ENCODE assay signal across 11 cellular contexts in the genomic region with DNA sequence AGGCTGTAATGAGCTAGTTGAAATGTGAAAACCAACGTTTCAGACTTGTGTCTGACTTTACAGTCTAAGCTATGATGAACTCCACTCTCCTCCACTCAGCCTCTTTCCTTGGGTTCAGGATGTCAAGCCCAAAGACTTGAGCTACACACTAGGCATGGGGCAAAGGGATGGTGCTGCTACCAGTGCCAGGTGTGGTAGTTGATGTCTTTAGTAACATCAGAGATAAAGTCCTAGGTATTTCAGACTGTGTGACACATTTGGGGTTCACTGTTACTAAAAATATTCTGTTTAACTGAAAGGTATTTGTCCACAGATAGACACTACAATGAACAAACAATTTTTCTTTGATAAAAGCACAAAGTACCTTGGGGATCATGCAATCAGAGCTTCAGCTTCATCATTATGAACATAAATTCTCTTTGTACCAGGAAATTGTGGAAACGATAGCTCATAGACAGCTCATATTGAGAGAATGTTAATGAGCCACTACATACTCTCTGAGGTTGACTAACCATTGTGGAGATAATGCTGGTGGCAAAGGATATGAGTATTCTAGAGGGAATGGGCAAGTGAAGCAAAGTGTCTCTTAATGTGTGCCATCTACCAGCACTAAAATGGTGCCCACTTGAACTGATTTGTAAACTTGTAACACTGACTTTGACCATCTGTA.
DNase-seq lines count a peak whose midpoint lies in the region; ATAC-seq, FAIRE-seq and TF ChIP-seq lines count a peak whose summit lies in the region.
"Had no signal": no experiment of that assay in that cellular context is flagged by ENCODE, and none has a peak within 500 bp of the region (broad histone marks: within the 10 kb centered on the region; RNA-seq: fewer than 3 reads in every experiment).

No MANE protein-coding gene starts in this region.

- no peaks in the 10 kb centered on the region for H3K9me1 ChIP-seq in keratinocyte (ENCODE audit: control insufficient read depth, extremely low read depth, insufficient read depth, low read length)

- DNase-seq in AG09309 (ENCODE audit: low read depth), result peak; percentile 89
- DNase-seq in HS-27A (ENCODE audit: low read depth), result peak; percentile 75
- peak; percentile 54 for DNase-seq in adipocyte (ENCODE audit: low read depth)
- DNase-seq in keratinocyte (ENCODE audit: low read depth, low spot score), result peak; percentile 50
- no peak for DNase-seq in stimulated activated CD4-positive, alpha-beta T cell treated with anti-CD3 and anti-CD28 coated beads, Interleukin-4, amount 100 ng/mL, for 24 hours
- no peak for DNase-seq in DMS153 treated with DMSO at 0.1 percent for 48 hours (lab: John Stamatoyannopoulos, UW; ENCODE audit: unreplicated experiment)
- DNase-seq in dermis blood vessel endothelial cell, result no peak
- DNase-seq: CD8-positive, alpha-beta T cell had no signal

- no peak for TF ChIP-seq CTCF in AG09309 (IDR thresholded peaks at IDR 0.05; ENCODE audit: control insufficient read depth, insufficient read depth, low read depth, low read length, missing control alignments)
- no peak for TF ChIP-seq CTCF in keratinocyte (optimal IDR thresholded peaks at IDR 0.05 in 1 of 3, IDR thresholded peaks at IDR 0.05 in 1 of 3, conservative IDR thresholded peaks at IDR 0.05 in 1 of 3; ENCODE audit: extremely low read depth in 1 of 3, insufficient read depth in 2 of 3, low read length in 3 of 3)

- H3K27me3 ChIP-seq in adipocyte (replicated peaks; ENCODE audit: control insufficient read depth, insufficient read depth, low read length) (no peaks in the 10 kb centered on the region), keratinocyte (ENCODE audit: control insufficient read depth, extremely low read depth, insufficient read depth, low read length) (no peaks in the 10 kb centered on the region)

- ATAC-seq in GM19023 (IDR thresholded peaks at IDR 0.05; ENCODE audit: unreplicated experiment), result no peak
- ATAC-seq: CD8-positive, alpha-beta T cell had no signal

- no peaks in the 10 kb centered on the region for H3K4me1 ChIP-seq in adipocyte (ENCODE audit: control insufficient read depth, insufficient read depth, low read length)
- H3K4me1 ChIP-seq in keratinocyte (ENCODE audit: control insufficient read depth, extremely low read depth, insufficient read depth, low read length), result peaks cover 20% of the 10 kb centered on the region

- H3K9me3 ChIP-seq in adipocyte (ENCODE audit: control insufficient read depth, low read length), result peaks cover 8% of the 10 kb centered on the region
- no peaks in the 10 kb centered on the region for H3K9me3 ChIP-seq in keratinocyte (ENCODE audit: control insufficient read depth, low read depth, low read length)

- H2AFZ ChIP-seq in keratinocyte (ENCODE audit: control insufficient read depth, low read length), result no peak overlapping the region

- H3K27ac ChIP-seq in keratinocyte (ENCODE audit: control insufficient read depth, insufficient read depth, low read length), result peak overlapping the region; percentile 60
- H3K27ac ChIP-seq: RWPE1 had no signal

- dilution Hi-C loops in keratinocyte (cut with MboI; ENCODE audit: extremely low pct_ligation_motif_present, low sequenced_read_pairs), result no loop called here

- H4K20me1 ChIP-seq in keratinocyte (ENCODE audit: control insufficient read depth, extremely low read depth, insufficient read depth, low read length), result no peaks in the 10 kb centered on the region

- H3K36me3 ChIP-seq in adipocyte (ENCODE audit: control insufficient read depth, insufficient read depth, low read length, severe bottlenecking), result no peaks in the 10 kb centered on the region
- H3K36me3 ChIP-seq in keratinocyte (ENCODE audit: control insufficient read depth in 2 of 2, extremely low read depth in 1 of 2, insufficient read depth in 2 of 2, low read length in 2 of 2), result no peaks in the 10 kb centered on the region

- H3K79me2 ChIP-seq in keratinocyte (ENCODE audit: control insufficient read depth, insufficient read depth, low read length), result no peaks in the 10 kb centered on the region

- H3K4me3 ChIP-seq in AG09309 (ENCODE audit: control insufficient read depth, low read depth, low read length) (no peak overlapping the region), adipocyte (ENCODE audit: low read length) (no peak overlapping the region), keratinocyte (ENCODE audit: control insufficient read depth in 2 of 3, extremely low read depth in 1 of 3, insufficient read depth in 2 of 3, low read depth in 1 of 3, low read length in 3 of 3) (no peak overlapping the region)

- peak overlapping the region; percentile 41 for H3K4me2 ChIP-seq in keratinocyte (ENCODE audit: control insufficient read depth, extremely low read depth, insufficient read depth, low read depth, low read length)

- no peak overlapping the region for H3K9ac ChIP-seq in adipocyte (ENCODE audit: low read length)
- H3K9ac ChIP-seq in keratinocyte (ENCODE audit: control insufficient read depth, extremely low read depth, insufficient read depth, low read length), result peak overlapping the region; percentile 10

- peak; percentile 85 for FAIRE-seq in keratinocyte (lab: Jason Lieb, UNC)
- FAIRE-seq: TTC549 had no signal

Comparison
In these comparisons a context has a peak if more than half of its experiments do, and no peak if none do; other contexts are left out.
1. DNase-seq: peak in AG09309 (single experiment), HS-27A (single experiment), adipocyte (single experiment) and keratinocyte (single experiment); none in stimulated activated CD4-positive, alpha-beta T cell treated with anti-CD3 and anti-CD28 coated beads, Interleukin-4, amount 100 ng/mL, for 24 hours (single experiment), DMS153 treated with DMSO at 0.1 percent for 48 hours (single experiment) and dermis blood vessel endothelial cell (single experiment).